In the genomic region with DNA sequence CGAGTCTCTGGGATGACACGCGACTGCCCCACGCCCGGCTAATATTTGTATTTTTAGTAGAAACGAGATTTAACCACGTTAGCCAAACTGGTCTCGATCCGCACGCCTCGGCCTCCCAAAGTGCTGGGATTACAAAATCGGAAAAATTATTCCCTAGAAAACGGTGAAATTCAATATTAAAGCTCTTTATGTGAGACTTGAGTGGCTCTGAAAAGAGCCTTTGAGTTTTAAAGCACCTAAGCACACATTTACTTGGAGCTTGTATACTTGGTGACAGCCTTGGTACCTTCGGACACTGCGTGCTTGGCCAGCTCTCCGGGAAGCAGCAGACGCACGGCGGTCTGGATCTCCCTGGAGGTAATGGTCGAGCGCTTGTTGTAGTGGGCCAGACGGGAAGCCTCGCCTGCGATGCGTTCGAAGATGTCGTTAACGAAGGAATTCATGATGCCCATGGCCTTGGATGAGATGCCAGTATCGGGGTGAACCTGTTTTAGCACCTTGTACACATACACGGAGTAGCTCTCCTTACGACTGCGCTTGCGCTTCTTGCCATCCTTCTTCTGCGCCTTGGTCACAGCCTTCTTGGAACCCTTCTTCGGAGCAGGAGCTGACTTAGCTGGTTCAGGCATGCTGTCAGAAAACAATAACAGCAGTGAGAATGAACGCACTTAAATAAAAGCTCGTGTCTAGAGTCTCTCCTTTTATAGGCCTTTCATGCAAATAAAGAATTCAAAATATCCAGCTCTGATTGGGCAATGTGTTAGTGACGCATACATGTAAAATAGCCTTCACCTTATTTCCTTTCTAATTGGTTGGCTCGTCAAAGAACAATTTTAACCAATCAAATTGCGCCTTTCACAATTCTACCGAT, we compare ENCODE assay signal across 8 cellular contexts.
DNase-seq lines count a peak whose midpoint lies in the region; TF ChIP-seq lines count a peak whose summit lies in the region.

No MANE protein-coding gene starts in this region.

- H3K4me1 Mint-ChIP-seq in activated naive CD8-positive, alpha-beta T cell treated with anti-CD3 and anti-CD28 coated beads for 36 hours: peaks cover 9% of the 10 kb centered on the region

- H3K9me2 ChIP-seq in Loucy (replicated peaks; ENCODE audit: low read depth, low read length): no peaks in the 10 kb centered on the region

- TF ChIP-seq CTCF in Loucy (conservative IDR thresholded peaks at IDR 0.05; ENCODE audit: low read length): no peak

- H3K27me3 ChIP-seq in Loucy (ENCODE audit: insufficient read depth, low read length, poor library complexity, severe bottlenecking): no peaks in the 10 kb centered on the region

- peak overlapping the region; percentile 97 for H3K9ac ChIP-seq in Loucy (ENCODE audit: low read depth, low read length, poor library complexity, severe bottlenecking)

- H3K9me3 ChIP-seq in Loucy (ENCODE audit: insufficient read depth, low read depth, low read length): no peaks in the 10 kb centered on the region

- no peaks in the 10 kb centered on the region for H3K27me3 Mint-ChIP-seq in activated naive CD8-positive, alpha-beta T cell treated with anti-CD3 and anti-CD28 coated beads for 36 hours

- DNase-seq in GDM1 (lab: John Stamatoyannopoulos, UW) (peak; percentile 93), GOT3 (lab: John Stamatoyannopoulos, UW) (peak; percentile 55), SIG-M5 (lab: John Stamatoyannopoulos, UW) (peak; percentile 92), glomerular visceral epithelial cell (ENCODE audit: extremely low spot score) (peak; percentile 98), nucleus accumbens (lab: John Stamatoyannopoulos, UW) (peak in 40 of 56 donors; percentile 12 to 82 (median 54))
- peak; percentile 82 for DNase-seq in activated naive CD8-positive, alpha-beta T cell treated with anti-CD3 and anti-CD28 coated beads for 36 hours
- no peak for DNase-seq in NK-92 treated with Interleukin-12 subunit alpha and Interleukin-12 subunit beta, amount 100 ng/mL, for 24 hours (lab: John Stamatoyannopoulos, UW)

- H3K36me3 Mint-ChIP-seq in activated naive CD8-positive, alpha-beta T cell treated with anti-CD3 and anti-CD28 coated beads for 36 hours: no peaks in the 10 kb centered on the region

- peaks cover 26% of the 10 kb centered on the region for H3F3A ChIP-seq in Loucy (ENCODE audit: low read depth)

- H3K4me1 ChIP-seq in Loucy (ENCODE audit: insufficient read depth, low read length, poor library complexity, severe bottlenecking): peaks cover 49% of the 10 kb centered on the region

- no peak overlapping the region for H2AFZ ChIP-seq in Loucy (ENCODE audit: low read length)

- no peaks in the 10 kb centered on the region for H3K9me3 Mint-ChIP-seq in activated naive CD8-positive, alpha-beta T cell treated with anti-CD3 and anti-CD28 coated beads for 36 hours

- peak overlapping the region; percentile 89 for H3K4me3 ChIP-seq in Loucy (ENCODE audit: low read length, poor library complexity, severe bottlenecking)

- no peaks in the 10 kb centered on the region for H3K79me2 ChIP-seq in Loucy (ENCODE audit: insufficient read depth, low read length)

- H3K4me2 ChIP-seq in Loucy (ENCODE audit: low read depth, low read length, poor library complexity, severe bottlenecking): peak overlapping the region; percentile 93

- no peaks in the 10 kb centered on the region for H3K36me3 ChIP-seq in Loucy (ENCODE audit: insufficient read depth, low read length)

- H3K4me3 Mint-ChIP-seq in activated naive CD8-positive, alpha-beta T cell treated with anti-CD3 and anti-CD28 coated beads for 36 hours: no peak overlapping the region

- H3K27ac Mint-ChIP-seq in activated naive CD8-positive, alpha-beta T cell treated with anti-CD3 and anti-CD28 coated beads for 36 hours: no peak overlapping the region

- H4K20me1 ChIP-seq in Loucy (ENCODE audit: insufficient read depth, low read length, poor library complexity, severe bottlenecking): no peaks in the 10 kb centered on the region
